9 cellular contexts compared by ENCODE assay signal in the genomic region with DNA sequence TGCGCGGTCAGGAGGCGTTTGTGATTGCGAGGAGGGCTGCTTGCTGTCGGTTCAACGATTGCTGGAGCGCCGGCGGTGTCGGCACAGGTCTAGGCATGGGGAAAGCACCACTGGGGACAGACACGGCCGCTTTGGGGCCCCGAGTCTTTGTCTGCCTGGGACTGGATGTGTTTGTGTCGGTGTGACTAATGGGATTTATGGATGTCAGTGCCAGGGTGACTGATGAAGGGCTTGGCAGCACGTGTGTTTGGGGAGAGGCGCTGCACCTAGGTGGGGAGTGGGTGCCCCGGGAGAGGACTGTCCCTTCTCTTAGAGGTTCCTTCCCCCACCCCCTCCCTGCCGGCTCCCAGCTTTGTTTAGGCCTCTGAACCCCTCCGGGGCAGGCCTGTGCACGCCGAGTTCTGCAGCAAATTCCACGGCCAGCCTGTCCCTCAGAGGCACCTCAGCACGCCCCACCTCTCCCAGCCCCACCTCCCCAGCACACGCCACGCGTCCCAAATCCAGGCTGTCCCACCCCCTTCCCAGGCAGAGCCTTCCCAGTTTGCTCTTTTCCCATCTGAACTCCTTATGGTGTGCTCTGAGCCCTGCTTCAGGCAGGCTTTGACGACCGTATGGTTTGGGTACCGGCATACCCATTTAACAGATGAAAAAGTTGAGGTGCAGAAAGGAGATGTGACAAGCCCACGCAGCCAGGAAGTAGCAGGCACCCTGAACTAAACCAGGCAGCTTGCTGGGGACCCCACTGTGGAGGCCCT. TPM values are rescaled to one million over a fixed set of nuclear protein-coding genes. Genes with fewer than 3 reads are reported as not detected.
A peak's percentile ranks its signal among the peaks of the same experiment; 100 is the strongest.
DNase-seq lines count a peak whose midpoint lies in the region; ATAC-seq, FAIRE-seq and TF ChIP-seq lines count a peak whose summit lies in the region.
"Had no signal": no experiment of that assay in that cellular context is flagged by ENCODE, and none has a peak within 500 bp of the region (broad histone marks: within the 10 kb centered on the region; RNA-seq: fewer than 3 reads in every experiment).

No MANE protein-coding gene starts in this region.

- peak overlapping the region; percentile 0 to 40 (median 2) for H3K4me3 Mint-ChIP-seq in immature natural killer cell
- peak overlapping the region; percentile 1 for H3K4me3 Mint-ChIP-seq in stimulated activated memory B cell treated with anti-CD40 and anti-IgM and Interleukin-4, amounts not matched to agents 10 μg/mL and 1 μg/mL and 100 μg/mL, for 72 hours

- H3K9me3 ChIP-seq in GM12878 (replicated peaks; ENCODE audit: control insufficient read depth, insufficient read depth, low read length) = no peaks in the 10 kb centered on the region; the same call in 2 of the 3 replicates

- in situ Hi-C loops in GM12878 (cut with MboI) = no loop called here

- peak overlapping the region in 2 of 6 donors; percentile 27 to 49 for H3K27ac Mint-ChIP-seq in immature natural killer cell
- no peak overlapping the region for H3K27ac Mint-ChIP-seq in stimulated activated memory B cell treated with anti-CD40 and anti-IgM and Interleukin-4, amounts not matched to agents 10 μg/mL and 1 μg/mL and 100 μg/mL, for 72 hours

- TF ChIP-seq CTCF in C4-2B (conservative IDR thresholded peaks at IDR 0.05) (no peak), GM12878 (IDR thresholded peaks at IDR 0.05 in 2 of 3, conservative IDR thresholded peaks at IDR 0.05 in 1 of 3; ENCODE audit: control insufficient read depth in 2 of 3, extremely low read depth in 1 of 3, insufficient read depth in 1 of 3, low read depth in 3 of 3, low read length in 3 of 3) (no peak)

- H3K4me1 Mint-ChIP-seq in immature natural killer cell = peaks cover 7 to 8% of the 10 kb centered on the region in 2 donors
- H3K4me1 Mint-ChIP-seq in stimulated activated memory B cell treated with anti-CD40 and anti-IgM and Interleukin-4, amounts not matched to agents 10 μg/mL and 1 μg/mL and 100 μg/mL, for 72 hours = peaks cover 29% of the 10 kb centered on the region

- H3K4me2 ChIP-seq in GM12878 (ENCODE audit: control insufficient read depth, insufficient read depth) = no peak overlapping the region

- SMC1A ChIA-PET in GM12878 (lab: Charles Lee; ENCODE audit: uncharacterized antibody, unreplicated experiment) = interaction anchor here (0.6 to 1.1 kb wide), 2 partner anchors 33 to 75 kb away, joined by 3 to 10 read pairs; no protein-coding TSS in a partner anchor

- no peak for TF ChIP-seq POLR2A in GM12878 (IDR thresholded peaks at IDR 0.05; ENCODE audit: low read depth, low read length)

- RAD21 ChIA-PET in GM12878 (lab: Charles Lee; ENCODE audit: unreplicated experiment) = interaction anchor here (1.5 kb wide), 1 partner anchor 190 kb away, joined by 6 read pairs; no protein-coding TSS in a partner anchor

- H3K27me3 Mint-ChIP-seq in immature natural killer cell (ENCODE audit: low read depth in 3 of 3) = peaks cover 21 to 55% (median 45%) of the 10 kb centered on the region in 3 donors
- peaks cover 97% of the 10 kb centered on the region for H3K27me3 Mint-ChIP-seq in stimulated activated memory B cell treated with anti-CD40 and anti-IgM and Interleukin-4, amounts not matched to agents 10 μg/mL and 1 μg/mL and 100 μg/mL, for 72 hours

- no peak overlapping the region for H2AFZ ChIP-seq in GM12878 (ENCODE audit: control insufficient read depth, low read depth, low read length)

- peak overlapping the region; percentile 100 for H3K27ac ChIP-seq in C4-2B
- H3K27ac ChIP-seq in GM12878 (ENCODE audit: control insufficient read depth, insufficient read depth) = no peak overlapping the region

- peak; percentile 72 for DNase-seq in HT-29 (ENCODE audit: low spot score)
- no peak for DNase-seq in GM12878 (ENCODE audit: low read depth, low spot score)
- DNase-seq in immature natural killer cell = no peak
- DNase-seq in sciatic nerve (ENCODE audit: low spot score) = no peak
- DNase-seq in germinal center (ENCODE audit: low spot score) = no peak
- DNase-seq: left cardiac atrium had no signal

- WGBS in GM12878 (ENCODE audit: insufficient coverage, insufficient replicate concordance, low lambda C conversion rate, missing lambda C conversion rate) = 31% methylated on average over 26 of the region's 30 CpGs

- no peaks in the 10 kb centered on the region for H3K36me3 ChIP-seq in GM12878 (ENCODE audit: control insufficient read depth in 2 of 2, insufficient read depth in 2 of 2, low read length in 1 of 2)

- no peaks in the 10 kb centered on the region for H3K79me2 ChIP-seq in GM12878 (ENCODE audit: control insufficient read depth, insufficient read depth, low read length)

- H3K9me3 Mint-ChIP-seq in immature natural killer cell = no peaks in the 10 kb centered on the region
- H3K9me3 Mint-ChIP-seq in stimulated activated memory B cell treated with anti-CD40 and anti-IgM and Interleukin-4, amounts not matched to agents 10 μg/mL and 1 μg/mL and 100 μg/mL, for 72 hours = peaks cover 3% of the 10 kb centered on the region

- no TSS peak for BruUV-seq in GM12878 (replicated peaks; lab: Mats Ljungman, UMichigan)

- FAIRE-seq in GM12878 (lab: Jason Lieb, UNC) = no peak

- no peak for TF ChIP-seq EP300 in GM12878 (IDR thresholded peaks at IDR 0.05; ENCODE audit: borderline replicate concordance in 1 of 2, control insufficient read depth in 1 of 2, low read depth in 2 of 2, low read length in 2 of 2)

- intact Hi-C loops in GM12878 (cut with micrococcal nuclease; ENCODE audit: unreplicated experiment) = no loop called here
- intact Hi-C loops in sciatic nerve (cut with DNase I) = no loop called here

- no peak overlapping the region; the same call in 1 of the 2 replicates for H3K9ac ChIP-seq in GM12878 (ENCODE audit: control insufficient read depth, insufficient read depth, low read length)

- ATAC-seq in GM12878 (peak; percentile 46), sciatic nerve (no peak), HG03469 (IDR thresholded peaks at IDR 0.05; ENCODE audit: unreplicated experiment) (no peak)
- no peak for ATAC-seq in stimulated activated memory B cell treated with anti-CD40 and anti-IgM and Interleukin-4, amounts not matched to agents 10 μg/mL and 1 μg/mL and 100 μg/mL, for 72 hours

- POLR2A ChIA-PET in GM12878 (lab: Charles Lee) = interaction anchor here (0.7 kb wide), 1 partner anchor 8 kb away, joined by 3 read pairs; no protein-coding TSS in a partner anchor

- H3K4me1 ChIP-seq in GM12878 (ENCODE audit: control insufficient read depth, insufficient read depth, low read length) = peaks cover 1% of the 10 kb centered on the region; the same call in 1 of the 2 replicates

- H4K20me1 ChIP-seq in GM12878 (ENCODE audit: control insufficient read depth, insufficient read depth) = no peaks in the 10 kb centered on the region

- TF ChIP-seq RAD21 in GM12878 (IDR thresholded peaks at IDR 0.05; ENCODE audit: insufficient read depth, low read depth, low read length) = no peak

- no peak overlapping the region for H3K4me3 ChIP-seq in GM12878

- H3K27me3 ChIP-seq in GM12878 (replicated peaks in 1 of 2; ENCODE audit: control insufficient read depth in 2 of 2, insufficient read depth in 2 of 2, low read length in 1 of 2) = peaks cover 25 to 37% of the 10 kb centered on the region in 2 experiments

- CTCF ChIA-PET in GM12878 (lab: Yijun Ruan, JAX) = interaction anchor here (1.4 kb wide), 1 partner anchor 189 kb away, joined by 3 read pairs; no protein-coding TSS in a partner anchor

- peaks cover 0 to 6% (median 4%) of the 10 kb centered on the region in 3 donors for H3K36me3 Mint-ChIP-seq in immature natural killer cell
- no peaks in the 10 kb centered on the region for H3K36me3 Mint-ChIP-seq in stimulated activated memory B cell treated with anti-CD40 and anti-IgM and Interleukin-4, amounts not matched to agents 10 μg/mL and 1 μg/mL and 100 μg/mL, for 72 hours

TF ChIP-seq in GM12878, 131 proteins besides CTCF, POLR2A, EP300 and RAD21:
- TF ChIP-seq IRF4 (IDR thresholded peaks at IDR 0.05; ENCODE audit: low read depth, low read length) (no peak), BHLHE40 (IDR thresholded peaks at IDR 0.05; ENCODE audit: borderline replicate concordance in 1 of 2, low read depth in 2 of 2, low read length in 1 of 2) (0 out of 4 replicates have a peak, but pooled peaks of 1 of the 2 experiments have one; percentile 13), HDGF (IDR thresholded peaks at IDR 0.05) (0 out of 2 replicates have a peak, but pooled peaks have one; percentile 43)

RNA-seq across cellular contexts. Expression of a gene that starts 6.4 kb away (rescaled TPM):
- 93.2 and 121 TPM in 2 replicates for total RNA-seq in HT-29 (2014; rRNA removed; shearing (Covaris generic))
- total RNA-seq in GM12878 (2013; cell fraction: nucleolus; rRNA removed) = 38.2 and 49.8 TPM in 2 replicates
- total RNA-seq in GM12878 (2014; rRNA removed) = 6.5 and 6.8 TPM in 2 replicates
- 10.6 and 11.5 TPM in 2 replicates for total RNA-seq in GM12878 (2014; rRNA removed; fragmentation: Illumina TruSeq; extraction: Trizol)
- total RNA-seq in GM12878 (2021) = 31.3 and 31.7 TPM in 2 replicates
- polyA plus RNA-seq in GM12878 (2011; ENCODE audit: low read depth) = 7.4 TPM
- polyA plus RNA-seq in GM12878 (2011; rRNA removed) = 3.9 and 4.0 TPM in 2 replicates
- polyA plus RNA-seq in GM12878 (2011; cell fraction: cytosol; rRNA removed) = 5.7 and 7.9 TPM in 2 replicates
- polyA plus RNA-seq in GM12878 (2011; cell fraction: nucleus; rRNA removed) = 13.3 and 22.8 TPM in 2 replicates
- 13.4 and 15.7 TPM in 2 replicates for polyA plus RNA-seq in GM12878 (2012)
- 10.3 and 18.2 TPM in 2 replicates for polyA plus RNA-seq in GM12878 (2014; fragmentation: Illumina TruSeq; extraction: Trizol)
- under 1 TPM; 0.02 to 0.10 TPM for polyA plus RNA-seq in GM12878 (2014; fragmentation: Nextera tagmentation; extraction: Ambion mirVana)
- polyA plus RNA-seq in GM12878 (2014; rRNA removed) = 13.7 and 17.2 TPM in 2 replicates
- polyA plus RNA-seq in GM12878 (2016; fragmentation: Nextera tagmentation; extraction: Ambion mirVana) = 1 to 10 TPM; 1.0 to 1.2 TPM
- 10.2 and 17.6 TPM in 2 replicates for polyA minus RNA-seq in GM12878 (2011; rRNA and poly(A)+ RNA removed)
- 12.0 and 17.7 TPM in 2 replicates for polyA minus RNA-seq in GM12878 (2011; cell fraction: cytosol; rRNA and poly(A)+ RNA removed)
- 10.3 and 17.7 TPM in 2 replicates for polyA minus RNA-seq in GM12878 (2011; cell fraction: nucleus; rRNA and poly(A)+ RNA removed)
- polyA plus RNA-seq in immature natural killer cell = 1 to 10 TPM in 2 of 3 donors, under 1 TPM in 1; 0.42 to 4.1 (median 1.0) TPM
- 107 TPM for total RNA-seq in sciatic nerve
